17 cellular contexts compared by ENCODE assay signal in genomic region chr12:24398605-24399004, GRCh38.
DNase-seq lines count a peak whose midpoint lies in the region; ATAC-seq, FAIRE-seq and TF ChIP-seq lines count a peak whose summit lies in the region.
"Had no signal": no experiment of that assay in that cellular context is flagged by ENCODE, and none has a peak within 500 bp of the region (broad histone marks: within the 10 kb centered on the region; RNA-seq: fewer than 3 reads in every experiment).

No MANE protein-coding gene starts in this region.

- no TSS peak for BruUV-seq in OCI-LY7 (replicated peaks; lab: Mats Ljungman, UMichigan)

- CTCF ChIA-PET in OCI-LY7 (lab: Charles Lee; ENCODE audit: unreplicated experiment) = no interaction called here

- H4K20me1 ChIP-seq in BLaER1 treated with 17β-estradiol and CSF1 and Interleukin-3, amounts not matched to agents 10 nM and 100 nM = no peaks in the 10 kb centered on the region
- no peaks in the 10 kb centered on the region for H4K20me1 ChIP-seq in Karpas-422 (ENCODE audit: insufficient read depth, low read depth, low read length)
- no peaks in the 10 kb centered on the region for H4K20me1 ChIP-seq in OCI-LY7 (ENCODE audit: insufficient read depth, low read length)

- no peaks in the 10 kb centered on the region for H3K79me2 ChIP-seq in Karpas-422 (ENCODE audit: low read length)
- no peaks in the 10 kb centered on the region for H3K79me2 ChIP-seq in OCI-LY7 (ENCODE audit: insufficient read depth, low read depth, low read length)

- H3K27me3 ChIP-seq in BLaER1 treated with 17β-estradiol and CSF1 and Interleukin-3, amounts not matched to agents 10 nM and 100 nM = no peaks in the 10 kb centered on the region
- H3K27me3 ChIP-seq in Karpas-422 (ENCODE audit: low read length) = no peaks in the 10 kb centered on the region
- H3K27me3 ChIP-seq: gastroesophageal sphincter, tibial artery had no signal

- TF ChIP-seq CTCF in OCI-LY7 (conservative IDR thresholded peaks at IDR 0.05; ENCODE audit: low read length) = no peak

- intact Hi-C loops in OCI-LY7 (cut with micrococcal nuclease; ENCODE audit: unreplicated experiment) = no loop called here

- POLR2A ChIA-PET in OCI-LY7 (lab: Charles Lee) = interaction anchor here (0.6 to 1.2 kb wide), 2 partner anchors 9 to 30 kb away, joined by 3 read pairs; no protein-coding TSS in a partner anchor

- ATAC-seq in GM19452 (IDR thresholded peaks at IDR 0.05; ENCODE audit: unreplicated experiment) (peak; percentile 95), HG02943 (IDR thresholded peaks at IDR 0.05; ENCODE audit: low read depth, unreplicated experiment) (peak; percentile 82)
- ATAC-seq: activated CD4-positive, CD25-positive, alpha-beta regulatory T cell treated with anti-CD3 and anti-CD28 coated beads, Interleukin-2, amount 50 U/mL, for 24 hours; gastroesophageal sphincter; SK-N-SH treated with all-trans-retinoic acid at 6 μM for 48 hours had no signal

- peak; percentile 64 for DNase-seq in Karpas-422
- no peak for DNase-seq in NCI-H748 (lab: John Stamatoyannopoulos, UW; ENCODE audit: unreplicated experiment)
- DNase-seq in frontal cortex (ENCODE audit: low spot score in 2 of 2) = no peak
- DNase-seq in NCI-H2196 (lab: John Stamatoyannopoulos, UW; ENCODE audit: unreplicated experiment) = no peak
- DNase-seq in OCI-LY7 (ENCODE audit: low spot score) = no peak
- DNase-seq: aorta; DMS 273 treated with DMSO at 0.1 percent for 48 hours; effector CD8-positive, alpha-beta T cell; NCI-H2029 treated with DMSO at 0.1 percent for 48 hours; tibial artery had no signal

- H3K9me2 ChIP-seq in Karpas-422 (replicated peaks; ENCODE audit: insufficient read depth, low read length) (no peaks in the 10 kb centered on the region), OCI-LY7 (ENCODE audit: insufficient read depth, low read length) (no peaks in the 10 kb centered on the region)

- peak overlapping the region in 6 of 11 experiments; percentile 8 to 53 (median 30); a peak in 9 of 22 replicates for H3K4me2 ChIP-seq in BLaER1 treated with 17β-estradiol and CSF1 and Interleukin-3, amounts not matched to agents 10 nM and 100 nM
- peak overlapping the region; percentile 31 for H3K4me2 ChIP-seq in Karpas-422 (ENCODE audit: low read depth, low read length, poor library complexity, severe bottlenecking)
- H3K4me2 ChIP-seq in OCI-LY7 (ENCODE audit: low read length) = no peak overlapping the region

- H3K9me3 ChIP-seq in BLaER1 treated with 17β-estradiol and CSF1 and Interleukin-3, amounts not matched to agents 10 nM and 100 nM (replicated peaks in 1 of 11) = no peaks in the 10 kb centered on the region
- no peaks in the 10 kb centered on the region for H3K9me3 ChIP-seq in Karpas-422 (ENCODE audit: low read length)
- H3K9me3 ChIP-seq in OCI-LY7 (ENCODE audit: low read length) = no peaks in the 10 kb centered on the region
- H3K9me3 ChIP-seq: gastroesophageal sphincter, tibial artery had no signal

- H3K27ac ChIP-seq in BLaER1 treated with 17β-estradiol and CSF1 and Interleukin-3, amounts not matched to agents 10 nM and 100 nM = no peak overlapping the region
- no peak overlapping the region; the same call in 1 of the 2 replicates for H3K27ac ChIP-seq in Karpas-422 (ENCODE audit: low read length)
- no peak overlapping the region for H3K27ac ChIP-seq in OCI-LY7 (ENCODE audit: low read depth, low read length, poor library complexity, severe bottlenecking)
- H3K27ac ChIP-seq: gastroesophageal sphincter, tibial artery had no signal

- H3K4me3 ChIP-seq in BLaER1 treated with 17β-estradiol and CSF1 and Interleukin-3, amounts not matched to agents 10 nM and 100 nM = no peak overlapping the region
- no peak overlapping the region for H3K4me3 ChIP-seq in Karpas-422 (ENCODE audit: low read length)
- no peak overlapping the region for H3K4me3 ChIP-seq in OCI-LY7 (ENCODE audit: low read depth, low read length, poor library complexity, severe bottlenecking)
- H3K4me3 ChIP-seq: gastroesophageal sphincter, tibial artery had no signal

- H3K4me1 ChIP-seq in BLaER1 treated with 17β-estradiol and CSF1 and Interleukin-3, amounts not matched to agents 10 nM and 100 nM = peaks cover 0 to 10% (median 7%) of the 10 kb centered on the region in 10 experiments; a peak in 8 of 20 replicates
- H3K4me1 ChIP-seq in Karpas-422 (ENCODE audit: low read length) (peaks cover 35% of the 10 kb centered on the region), OCI-LY7 (ENCODE audit: insufficient read depth, low read length, poor library complexity, severe bottlenecking) (no peaks in the 10 kb centered on the region)

- H2AFZ ChIP-seq in Karpas-422 (ENCODE audit: low read length) (no peak overlapping the region), OCI-LY7 (ENCODE audit: low read length) (no peak overlapping the region)

- FAIRE-seq in frontal cortex (lab: Jason Lieb, UNC) = no peak
- FAIRE-seq: A204.1 had no signal

- H3K9ac ChIP-seq in BLaER1 treated with 17β-estradiol and CSF1 and Interleukin-3, amounts not matched to agents 10 nM and 100 nM = no peak overlapping the region
- no peak overlapping the region for H3K9ac ChIP-seq in Karpas-422 (ENCODE audit: low read length)

- no peaks in the 10 kb centered on the region for H3K36me3 ChIP-seq in BLaER1 treated with 17β-estradiol and CSF1 and Interleukin-3, amounts not matched to agents 10 nM and 100 nM
- H3K36me3 ChIP-seq in Karpas-422 (ENCODE audit: insufficient read depth, low read length) = no peaks in the 10 kb centered on the region
- H3K36me3 ChIP-seq in OCI-LY7 (ENCODE audit: insufficient read depth, low read length) = no peaks in the 10 kb centered on the region
- H3K36me3 ChIP-seq: gastroesophageal sphincter, tibial artery had no signal
